Comparison of ENCODE assay signal across 8 cellular contexts in the genomic region with DNA sequence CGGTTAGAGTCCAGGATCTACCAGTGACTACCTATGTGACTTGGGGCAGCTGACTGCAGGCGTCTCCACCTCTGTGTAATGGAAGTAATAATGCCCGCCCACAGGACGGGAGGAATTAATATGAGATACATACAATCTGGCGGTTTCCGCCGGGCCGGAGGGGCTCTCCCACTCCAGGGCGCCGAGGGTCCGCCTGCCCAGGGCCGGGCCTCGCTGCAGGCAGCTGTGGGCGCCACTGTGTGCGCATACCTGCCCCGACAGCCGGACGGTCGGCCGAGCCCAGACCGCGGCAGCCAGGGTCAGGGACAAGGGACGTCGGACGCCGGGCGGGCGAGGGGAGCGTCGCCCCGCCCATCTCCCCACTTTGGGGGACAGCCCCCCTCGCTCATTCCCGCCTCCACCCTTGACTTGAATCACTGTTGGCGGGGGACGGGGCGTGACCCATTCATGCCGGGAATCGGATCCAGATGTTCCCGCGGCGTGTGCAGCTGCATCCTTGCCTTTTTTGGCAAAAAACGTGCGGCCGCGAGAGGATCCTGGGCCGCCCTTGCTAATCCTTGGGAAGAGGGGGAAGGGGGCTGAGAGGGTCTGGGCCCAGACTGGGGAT. TPM values are rescaled to one million over a fixed set of nuclear protein-coding genes. Genes with fewer than 3 reads are reported as not detected.
DNase-seq lines count a peak whose midpoint lies in the region; TF ChIP-seq lines count a peak whose summit lies in the region.

No MANE protein-coding gene starts in this region.

- H2AFZ ChIP-seq in neural cell (ENCODE audit: low read depth, low read length): no peak overlapping the region

- H3K4me1 Mint-ChIP-seq in activated CD4-positive, alpha-beta T cell treated with anti-CD3 and anti-CD28 coated beads, Interleukin-2, amount 10 ng/mL, durations not matched to agents 24 days and 14 days: peaks cover 44% of the 10 kb centered on the region

- H4K20me1 ChIP-seq in neural cell (ENCODE audit: insufficient read depth): no peaks in the 10 kb centered on the region

- H3K9me3 Mint-ChIP-seq in activated CD4-positive, alpha-beta T cell treated with anti-CD3 and anti-CD28 coated beads, Interleukin-2, amount 10 ng/mL, durations not matched to agents 24 days and 14 days: no peaks in the 10 kb centered on the region

- no peak overlapping the region for H3K4me2 ChIP-seq in neural cell (ENCODE audit: low read length)

- peak overlapping the region; percentile 84 for H3K4me3 Mint-ChIP-seq in activated CD4-positive, alpha-beta T cell treated with anti-CD3 and anti-CD28 coated beads, Interleukin-2, amount 10 ng/mL, durations not matched to agents 24 days and 14 days

- H3K27me3 Mint-ChIP-seq in activated CD4-positive, alpha-beta T cell treated with anti-CD3 and anti-CD28 coated beads, Interleukin-2, amount 10 ng/mL, durations not matched to agents 24 days and 14 days: no peaks in the 10 kb centered on the region

- intact Hi-C loops in activated CD4-positive, alpha-beta T cell treated with anti-CD3 and anti-CD28 coated beads, Interleukin-2, amount 10 ng/mL, durations not matched to agents 24 days and 14 days (cut with micrococcal nuclease): loop anchor here (5.0 to 10.0 kb wide), 2 partner anchors 64 to 301 kb away; partner anchors contain the start of gene CDCA8

- H3F3A ChIP-seq in neural cell (ENCODE audit: insufficient read depth, low read length, poor library complexity, severe bottlenecking): no peaks in the 10 kb centered on the region

- no peak overlapping the region for H3K27ac ChIP-seq in neural cell (ENCODE audit: low read length)

- H3K4me3 ChIP-seq in fibroblast of pulmonary artery (replicated peaks; ENCODE audit: low read depth, low read length) (peak overlapping the region; percentile 32), neural cell (ENCODE audit: low read length) (peak overlapping the region; percentile 36)

- TF ChIP-seq EP300 in neural cell (conservative IDR thresholded peaks at IDR 0.05; ENCODE audit: poor library complexity, severe bottlenecking): no peak

- TF ChIP-seq RAD21 in neural cell (conservative IDR thresholded peaks at IDR 0.05): no peak

- no peak overlapping the region for H3K9ac ChIP-seq in neural cell (ENCODE audit: low read length)

- peak overlapping the region; percentile 80 for H3K27ac Mint-ChIP-seq in activated CD4-positive, alpha-beta T cell treated with anti-CD3 and anti-CD28 coated beads, Interleukin-2, amount 10 ng/mL, durations not matched to agents 24 days and 14 days

- no peaks in the 10 kb centered on the region for H3K9me3 ChIP-seq in neural cell (ENCODE audit: low read length)

- no peaks in the 10 kb centered on the region for H3K36me3 ChIP-seq in neural cell (ENCODE audit: insufficient read depth, low read length)

- TF ChIP-seq CTCF in fibroblast of pulmonary artery (IDR thresholded peaks at IDR 0.05; ENCODE audit: low read length, missing control alignments): no peak
- no peak for TF ChIP-seq CTCF in neural cell (IDR thresholded peaks at IDR 0.05; ENCODE audit: poor library complexity, severe bottlenecking)

- peaks cover 37% of the 10 kb centered on the region for H3K36me3 Mint-ChIP-seq in activated CD4-positive, alpha-beta T cell treated with anti-CD3 and anti-CD28 coated beads, Interleukin-2, amount 10 ng/mL, durations not matched to agents 24 days and 14 days (ENCODE audit: low read depth)

- no peaks in the 10 kb centered on the region for H3K79me2 ChIP-seq in neural cell (replicated peaks; ENCODE audit: insufficient read depth, low read length)

- peaks cover 6% of the 10 kb centered on the region for H3K27me3 ChIP-seq in neural cell (ENCODE audit: insufficient read depth, low read depth, low read length)

- peak; percentile 78 for DNase-seq in activated CD4-positive, alpha-beta T cell treated with anti-CD3 and anti-CD28 coated beads, Interleukin-2, amount 10 ng/mL, durations not matched to agents 24 days and 14 days
- DNase-seq in activated CD4-positive, alpha-beta T cell treated with anti-CD3 and anti-CD28 coated beads for 1 hour: no peak
- DNase-seq in activated CD4-positive, alpha-beta T cell treated with anti-CD3 and anti-CD28 coated beads, Interleukin-2, amount 50 U/mL, for 48 hours: peak; percentile 65 to 72
- DNase-seq in fibroblast of pulmonary artery (ENCODE audit: low read depth) (peak; percentile 86), NCI-H1417 treated with DMSO at 0.1 percent for 48 hours (lab: John Stamatoyannopoulos, UW) (no peak), SHP77 (lab: John Stamatoyannopoulos, UW) (no peak)
- no peak for DNase-seq in stimulated activated CD4-positive, alpha-beta T cell treated with anti-CD3 and anti-CD28 coated beads, Interleukin-4, amount 100 ng/mL, for 4 hours

- no peaks in the 10 kb centered on the region for H3K9me2 ChIP-seq in neural cell (ENCODE audit: insufficient read depth, low read length)

TF ChIP-seq in neural cell, 6 proteins besides CTCF, POLR2A, EP300 and RAD21:
- TF ChIP-seq TAF1 (IDR thresholded peaks at IDR 0.05; ENCODE audit: low read depth) (no peak), EZH2 (IDR thresholded peaks at IDR 0.05; ENCODE audit: borderline replicate concordance, insufficient read depth, low read length, poor library complexity, severe bottlenecking) (no peak), SMC3 (conservative IDR thresholded peaks at IDR 0.05; ENCODE audit: poor library complexity) (no peak), POLR2AphosphoS5 (IDR thresholded peaks at IDR 0.05) (no peak), MXI1 (conservative IDR thresholded peaks at IDR 0.05; ENCODE audit: poor library complexity, severe bottlenecking) (no peak), REST (IDR thresholded peaks at IDR 0.05; ENCODE audit: borderline replicate concordance) (no peak)

RNA-seq across cellular contexts. Expression of gene SF3A3, which starts 6.1 kb away (rescaled TPM):
- total RNA-seq in activated CD4-positive, alpha-beta T cell treated with anti-CD3 and anti-CD28 coated beads, Interleukin-2, amount 10 ng/mL, durations not matched to agents 24 days and 14 days: 132 and 144 TPM in 2 replicates
- 104 and 123 TPM in 2 replicates for polyA plus RNA-seq in neural cell
- 111 and 133 TPM in 2 replicates for polyA minus RNA-seq in neural cell

RNA-seq across cellular contexts. Expression of gene FHL3, which starts 9.4 kb away (rescaled TPM):
- total RNA-seq in activated CD4-positive, alpha-beta T cell treated with anti-CD3 and anti-CD28 coated beads, Interleukin-2, amount 10 ng/mL, durations not matched to agents 24 days and 14 days: 40.8 and 41.9 TPM in 2 replicates
- polyA plus RNA-seq in neural cell: 3.3 and 3.5 TPM in 2 replicates
- polyA minus RNA-seq in neural cell: 1.2 TPM in 2 replicates

RNA-seq across cellular contexts. Expression of gene UTP11, which starts 16.7 kb away (rescaled TPM):
- total RNA-seq in activated CD4-positive, alpha-beta T cell treated with anti-CD3 and anti-CD28 coated beads, Interleukin-2, amount 10 ng/mL, durations not matched to agents 24 days and 14 days: 99.5 and 111 TPM in 2 replicates
- polyA plus RNA-seq in neural cell: 86.4 and 144 TPM in 2 replicates
- 49.9 and 62.7 TPM in 2 replicates for polyA minus RNA-seq in neural cell

RNA-seq across cellular contexts. Expression of gene INPP5B, which starts 49.0 kb away (rescaled TPM):
- total RNA-seq in activated CD4-positive, alpha-beta T cell treated with anti-CD3 and anti-CD28 coated beads, Interleukin-2, amount 10 ng/mL, durations not matched to agents 24 days and 14 days: 23.8 and 27.2 TPM in 2 replicates
- polyA plus RNA-seq in neural cell: 13.4 and 13.8 TPM in 2 replicates
- polyA minus RNA-seq in neural cell: 14.1 and 14.4 TPM in 2 replicates

RNA-seq across cellular contexts. Expression of gene POU3F1, which starts 50.7 kb away (rescaled TPM):
- total RNA-seq in activated CD4-positive, alpha-beta T cell treated with anti-CD3 and anti-CD28 coated beads, Interleukin-2, amount 10 ng/mL, durations not matched to agents 24 days and 14 days: 1.4 and 1.5 TPM in 2 replicates
- polyA plus RNA-seq in neural cell: 2.6 and 3.1 TPM in 2 replicates
- 4.9 and 6.6 TPM in 2 replicates for polyA minus RNA-seq in neural cell

Comparison
In these comparisons a context has a peak if more than half of its experiments do, and no peak if none do; other contexts are left out.
1. DNase-seq: peak in activated CD4-positive, alpha-beta T cell treated with anti-CD3 and anti-CD28 coated beads, Interleukin-2, amount 10 ng/mL, durations not matched to agents 24 days and 14 days (single experiment), activated CD4-positive, alpha-beta T cell treated with anti-CD3 and anti-CD28 coated beads, Interleukin-2, amount 50 U/mL, for 48 hours (2 of 2) and fibroblast of pulmonary artery (single experiment); none in activated CD4-positive, alpha-beta T cell treated with anti-CD3 and anti-CD28 coated beads for 1 hour (single experiment), NCI-H1417 treated with DMSO at 0.1 percent for 48 hours (single experiment), stimulated activated CD4-positive, alpha-beta T cell treated with anti-CD3 and anti-CD28 coated beads, Interleukin-4, amount 100 ng/mL, for 4 hours (0 of 2) and SHP77 (0 of 2).